ENCODE assay signal across 12 cellular contexts in genomic region chr17:41338961-41339485, GRCh38. TPM values are rescaled to one million over a fixed set of nuclear protein-coding genes. Genes with fewer than 3 reads are reported as not detected.
DNase-seq lines count a peak whose midpoint lies in the region; ATAC-seq lines count a peak whose summit lies in the region.
"Had no signal": no experiment of that assay in that cellular context is flagged by ENCODE, and none has a peak within 500 bp of the region (broad histone marks: within the 10 kb centered on the region; RNA-seq: fewer than 3 reads in every experiment).

No MANE protein-coding gene starts in this region.

- H3K27me3 ChIP-seq in right cardiac atrium (ENCODE audit: control insufficient read depth, insufficient read depth) = no peaks in the 10 kb centered on the region

- no peaks in the 10 kb centered on the region for H3K4me1 ChIP-seq in right cardiac atrium (ENCODE audit: control insufficient read depth, insufficient read depth, low read length)

- peaks cover 1% of the 10 kb centered on the region for H3K27me3 Mint-ChIP-seq in activated CD4-positive, alpha-beta memory T cell treated with anti-CD3 and anti-CD28 coated beads for 36 hours
- H3K27me3 Mint-ChIP-seq in immature natural killer cell (ENCODE audit: low read depth in 3 of 3) = peaks cover 5 to 12% (median 7%) of the 10 kb centered on the region in 3 donors

- ATAC-seq in GM21447 (IDR thresholded peaks at IDR 0.05; ENCODE audit: unreplicated experiment) (peak; percentile 47), right cardiac atrium (no peak)

- CTCF ChIA-PET in activated CD4-positive, alpha-beta memory T cell treated with anti-CD3 and anti-CD28 coated beads for 36 hours (lab: Charles Lee) = interaction anchor here (2.8 kb wide), 1 partner anchor 65 kb away, joined by 10 read pairs; no protein-coding TSS in a partner anchor

- H3K4me3 Mint-ChIP-seq in activated CD4-positive, alpha-beta memory T cell treated with anti-CD3 and anti-CD28 coated beads for 36 hours = no peak overlapping the region
- H3K4me3 Mint-ChIP-seq in immature natural killer cell = peak overlapping the region in 4 of 5 donors; percentile 3 to 67 (median 39)
- H3K4me3 Mint-ChIP-seq: dendritic cell treated with granulocyte-macrophage colony-stimulating factor and Interleukin-4, amounts not matched to agents 40 ng/mL and 50 ng/mL, for 4 days had no signal

- peaks cover 12% of the 10 kb centered on the region for H3K36me3 Mint-ChIP-seq in activated CD4-positive, alpha-beta memory T cell treated with anti-CD3 and anti-CD28 coated beads for 36 hours
- H3K36me3 Mint-ChIP-seq in immature natural killer cell = peaks cover 0 to 8% (median 7%) of the 10 kb centered on the region in 3 donors

- H3K27ac ChIP-seq in right cardiac atrium (ENCODE audit: low read length) = no peak overlapping the region

- 41% methylated on average over 5 of the region's 5 CpGs for WGBS in right cardiac atrium

- no peak overlapping the region for H3K4me3 ChIP-seq in right cardiac atrium (ENCODE audit: low read length)

- H3K9me3 Mint-ChIP-seq in activated CD4-positive, alpha-beta memory T cell treated with anti-CD3 and anti-CD28 coated beads for 36 hours = peaks cover 13% of the 10 kb centered on the region
- peaks cover 2 to 22% (median 12%) of the 10 kb centered on the region in 6 donors for H3K9me3 Mint-ChIP-seq in immature natural killer cell

- peaks cover 80% of the 10 kb centered on the region for H3K4me1 Mint-ChIP-seq in activated CD4-positive, alpha-beta memory T cell treated with anti-CD3 and anti-CD28 coated beads for 36 hours (ENCODE audit: low read depth)
- peaks cover 56 to 64% of the 10 kb centered on the region in 2 donors for H3K4me1 Mint-ChIP-seq in immature natural killer cell

- peak; percentile 54 for DNase-seq in CD1c-positive myeloid dendritic cell (ENCODE audit: extremely low spot score)
- DNase-seq in activated CD4-positive, alpha-beta memory T cell treated with anti-CD3 and anti-CD28 coated beads for 36 hours = peak; percentile 43
- DNase-seq in immature natural killer cell = peak; percentile 56 to 64 (median 64)
- DNase-seq in right cardiac atrium = no peak
- DNase-seq in RKO (ENCODE audit: low spot score) = no peak
- no peak for DNase-seq in NCI-H2029 treated with DMSO at 0.1 percent for 48 hours (lab: John Stamatoyannopoulos, UW)
- no peak for DNase-seq in SIG-M5 treated with dmso at 0.1 percent for 504 hours (lab: John Stamatoyannopoulos, UW; ENCODE audit: unreplicated experiment)
- DNase-seq: midbrain, NCI-H1436 had no signal

- intact Hi-C loops in activated CD4-positive, alpha-beta memory T cell treated with anti-CD3 and anti-CD28 coated beads for 36 hours (cut with micrococcal nuclease) = loop anchor here (2.0 to 5.0 kb wide), 3 partner anchors 30 to 422 kb away; partner anchors contain the start of gene KRTAP16-1
- intact Hi-C loops in right cardiac atrium (cut with DNase I) = no loop called here

- H3K27ac Mint-ChIP-seq in activated CD4-positive, alpha-beta memory T cell treated with anti-CD3 and anti-CD28 coated beads for 36 hours = peak overlapping the region; percentile 68
- peak overlapping the region; percentile 18 to 79 (median 71) for H3K27ac Mint-ChIP-seq in immature natural killer cell
- H3K27ac Mint-ChIP-seq: dendritic cell treated with granulocyte-macrophage colony-stimulating factor and Interleukin-4, amounts not matched to agents 40 ng/mL and 50 ng/mL, for 4 days had no signal

- peaks cover 2% of the 10 kb centered on the region for H3K9me3 ChIP-seq in right cardiac atrium (ENCODE audit: control insufficient read depth, low read length)

- POLR2A ChIA-PET in activated CD4-positive, alpha-beta memory T cell treated with anti-CD3 and anti-CD28 coated beads for 36 hours (lab: Charles Lee) = no interaction called here

RNA-seq across cellular contexts. Expression of gene KRT33A, which starts 11.6 kb away (rescaled TPM):
- total RNA-seq in activated CD4-positive, alpha-beta memory T cell treated with anti-CD3 and anti-CD28 coated beads for 36 hours = not detected
- polyA plus RNA-seq in immature natural killer cell (not detected), right cardiac atrium (not detected)
- not detected for total RNA-seq in right cardiac atrium
- total RNA-seq: T-helper 1 cell treated with Interleukin-12 subunit alpha and Interleukin-12 subunit beta and Interleukin-4 antibody, amounts not matched to agents 30 ng/mL and 1 ng/mL, for 36 hours had no signal

RNA-seq across cellular contexts. Expression of gene KRTAP17-1, which starts 23.5 kb away (rescaled TPM):
- not detected for total RNA-seq in activated CD4-positive, alpha-beta memory T cell treated with anti-CD3 and anti-CD28 coated beads for 36 hours
- polyA plus RNA-seq in immature natural killer cell (not detected), right cardiac atrium (not detected)
- not detected for total RNA-seq in right cardiac atrium
- total RNA-seq: T-helper 1 cell treated with Interleukin-12 subunit alpha and Interleukin-12 subunit beta and Interleukin-4 antibody, amounts not matched to agents 30 ng/mL and 1 ng/mL, for 36 hours had no signal

RNA-seq across cellular contexts. Expression of gene KRTAP16-1, which starts 29.9 kb away (rescaled TPM):
- not detected for total RNA-seq in activated CD4-positive, alpha-beta memory T cell treated with anti-CD3 and anti-CD28 coated beads for 36 hours
- under 1 TPM in 2 of 3 donors, not detected in 1; 0.17 to 0.30 TPM for polyA plus RNA-seq in immature natural killer cell
- not detected for total RNA-seq in right cardiac atrium
- not detected for polyA plus RNA-seq in right cardiac atrium
- total RNA-seq: T-helper 1 cell treated with Interleukin-12 subunit alpha and Interleukin-12 subunit beta and Interleukin-4 antibody, amounts not matched to agents 30 ng/mL and 1 ng/mL, for 36 hours had no signal

RNA-seq across cellular contexts. Expression of gene KRT33B, which starts 30.6 kb away (rescaled TPM):
- total RNA-seq in activated CD4-positive, alpha-beta memory T cell treated with anti-CD3 and anti-CD28 coated beads for 36 hours = not detected
- not detected for polyA plus RNA-seq in immature natural killer cell
- total RNA-seq in right cardiac atrium = not detected
- not detected for polyA plus RNA-seq in right cardiac atrium
- total RNA-seq: T-helper 1 cell treated with Interleukin-12 subunit alpha and Interleukin-12 subunit beta and Interleukin-4 antibody, amounts not matched to agents 30 ng/mL and 1 ng/mL, for 36 hours had no signal

RNA-seq across cellular contexts. Expression of gene KRTAP29-1, which starts 36.4 kb away (rescaled TPM):
- total RNA-seq in activated CD4-positive, alpha-beta memory T cell treated with anti-CD3 and anti-CD28 coated beads for 36 hours = not detected
- polyA plus RNA-seq in immature natural killer cell (not detected), right cardiac atrium (not detected)
- total RNA-seq in right cardiac atrium = not detected
- total RNA-seq: T-helper 1 cell treated with Interleukin-12 subunit alpha and Interleukin-12 subunit beta and Interleukin-4 antibody, amounts not matched to agents 30 ng/mL and 1 ng/mL, for 36 hours had no signal

Comparison
In these comparisons a context has a peak if more than half of its experiments do, and no peak if none do; other contexts are left out.
1. DNase-seq: peak in CD1c-positive myeloid dendritic cell (single experiment), activated CD4-positive, alpha-beta memory T cell treated with anti-CD3 and anti-CD28 coated beads for 36 hours (single experiment) and immature natural killer cell (3 of 3); none in right cardiac atrium (0 of 3), RKO (single experiment), NCI-H2029 treated with DMSO at 0.1 percent for 48 hours (single experiment) and SIG-M5 treated with dmso at 0.1 percent for 504 hours (single experiment).